In the genomic region with DNA sequence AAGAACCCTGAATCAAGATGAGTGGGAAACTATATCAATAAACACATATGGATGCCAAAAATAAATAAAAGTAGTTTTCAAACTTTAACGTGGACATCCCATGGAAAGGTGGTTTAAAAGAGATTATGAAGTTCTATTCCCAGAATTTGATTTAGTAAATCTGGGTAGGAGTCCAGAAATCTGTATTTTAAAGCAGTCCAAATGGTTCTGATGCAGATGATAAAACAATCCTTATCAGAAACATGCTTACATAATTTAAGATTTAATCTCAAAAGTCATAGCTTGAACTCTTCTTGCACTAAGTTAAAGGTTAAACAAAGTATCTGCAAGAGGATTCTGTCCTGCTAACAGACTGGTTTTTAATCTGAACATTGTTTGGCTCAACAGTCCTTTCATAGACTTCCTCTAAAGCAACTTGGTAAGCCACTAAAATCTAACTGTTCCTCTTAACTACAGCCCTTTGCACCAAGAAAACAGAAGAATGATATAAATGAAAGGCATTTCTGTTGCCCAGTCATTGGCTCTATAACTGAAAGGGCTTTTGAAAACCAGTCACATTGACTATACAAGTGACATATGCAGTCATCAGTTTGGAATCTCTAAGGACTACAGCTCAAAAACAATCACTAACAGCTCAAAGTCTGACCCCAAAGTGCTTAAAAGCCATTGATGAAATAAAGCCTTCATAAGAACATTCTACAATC, we compare ENCODE assay signal across 8 cellular contexts. TPM values are rescaled to one million over a fixed set of nuclear protein-coding genes. Genes with fewer than 3 reads are reported as not detected.
A peak's percentile ranks its signal among the peaks of the same experiment; 100 is the strongest.
DNase-seq lines count a peak whose midpoint lies in the region; ATAC-seq and TF ChIP-seq lines count a peak whose summit lies in the region.

No MANE protein-coding gene starts in this region.

- ATAC-seq in HG03039 (IDR thresholded peaks at IDR 0.05; ENCODE audit: unreplicated experiment), result no peak

- H3K27ac ChIP-seq in cardiac muscle cell (peak overlapping the region; percentile 88), cingulate gyrus (ENCODE audit: low read depth, low read length) (peak overlapping the region; percentile 91)

- H3K36me3 ChIP-seq in cardiac muscle cell, result no peaks in the 10 kb centered on the region

- TF ChIP-seq CTCF in cardiac muscle cell (IDR thresholded peaks at IDR 0.05; ENCODE audit: low read depth, low read length), result no peak

- no peak overlapping the region for H3K4me3 ChIP-seq in cardiac muscle cell

- no peaks in the 10 kb centered on the region for H3K9me3 ChIP-seq in cardiac muscle cell (ENCODE audit: low read depth)

- DNase-seq in cardiac muscle cell (ENCODE audit: low read depth in 1 of 2, low spot score in 1 of 2) (peak; percentile 49 to 54), cardiac septum (ENCODE audit: low spot score) (no peak), lung microvascular endothelial cell (ENCODE audit: low read depth in 2 of 2) (peak; percentile 69 to 78), posterior cingulate gyrus (no peak), NCI-H1930 (lab: John Stamatoyannopoulos, UW) (no peak)
- no peak for DNase-seq in activated CD4-positive, CD25-positive, alpha-beta regulatory T cell (lab: John Stamatoyannopoulos, UW)

- H3K4me1 ChIP-seq in cardiac muscle cell (ENCODE audit: low read depth), result peaks cover 29% of the 10 kb centered on the region

- intact Hi-C loops in cardiac septum (cut with DNase I), result loop anchor here (5.0 kb wide), 1 partner anchor 48 kb away; no protein-coding TSS in a partner anchor
- intact Hi-C loops in posterior cingulate gyrus (cut with DNase I), result no loop called here

- no peaks in the 10 kb centered on the region for H3K27me3 ChIP-seq in cardiac muscle cell

RNA-seq across cellular contexts. Expression of gene MAP4, which starts 23.4 kb away (rescaled TPM):
- 133 and 138 TPM in 2 replicates for total RNA-seq in cardiac muscle cell
- 136 and 145 TPM in 2 replicates for polyA plus RNA-seq in cardiac muscle cell
- 1,491 TPM for total RNA-seq in cardiac septum
- 36.7 and 39.2 TPM in 2 replicates for total RNA-seq in lung microvascular endothelial cell

Comparison
In these comparisons a context has a peak if more than half of its experiments do, and no peak if none do; other contexts are left out.
1. DNase-seq: peak in cardiac muscle cell (2 of 2) and lung microvascular endothelial cell (2 of 2); none in cardiac septum (single experiment), activated CD4-positive, CD25-positive, alpha-beta regulatory T cell (0 of 4), posterior cingulate gyrus (0 of 10) and NCI-H1930 (0 of 2).
2. RNA of gene MAP4, which starts 23.4 kb away (total RNA-seq): 1,491 TPM in cardiac septum (single experiment); 133 to 138 TPM in cardiac muscle cell and 36.7 to 39.2 TPM in lung microvascular endothelial cell; every median in the first group is over 10 times any median in the second.